Comparison of ENCODE assay signal across 4 cellular contexts in the genomic region with DNA sequence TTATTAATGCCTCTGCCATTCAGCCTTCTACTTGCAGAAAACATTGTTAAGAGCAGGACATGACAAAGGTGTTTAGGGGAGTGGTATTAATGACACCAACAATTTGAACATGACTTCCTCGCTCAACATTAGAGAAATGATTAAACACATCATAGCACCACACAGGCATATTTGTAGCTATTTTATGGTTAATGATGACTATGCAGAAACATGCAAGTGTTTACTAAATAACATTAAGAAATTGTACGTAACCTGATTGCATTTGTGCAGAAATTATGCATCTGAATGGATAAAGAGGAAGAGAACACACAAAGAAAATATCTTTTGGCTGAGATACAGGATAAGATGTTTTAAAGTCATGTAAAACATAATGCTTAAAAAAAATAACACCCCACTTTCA.
TF ChIP-seq lines count a peak whose summit lies in the region.

No MANE protein-coding gene starts in this region.

TF ChIP-seq in A549, 52 proteins besides CTCF, POLR2A, EP300 and RAD21:
- TF ChIP-seq MAFK (IDR thresholded peaks at IDR 0.05; ENCODE audit: partially characterized antibody) = peak; percentile 72
- TF ChIP-seq RARB (CRISPR knock-in tag; IDR thresholded peaks at IDR 0.05) = no peak
TF ChIP-seq in A549: peak in this region for 1.

TF ChIP-seq in IMR-90, 13 proteins besides CTCF, POLR2A, EP300 and RAD21:
- TF ChIP-seq NFE2L2 (IDR thresholded peaks at IDR 0.05; ENCODE audit: low read depth, low read length) = no peak
- TF ChIP-seq MAFK (IDR thresholded peaks at IDR 0.05; ENCODE audit: low read depth, low read length) = peak; percentile 86
- TF ChIP-seq RFX5 (IDR thresholded peaks at IDR 0.05; ENCODE audit: low read depth, low read length) = no peak

TF ChIP-seq in K562, 482 proteins besides CTCF, POLR2A, EP300 and RAD21:
- peak; percentile 30; the same call in 1 of the 2 replicates for TF ChIP-seq MAFG (tag; conservative IDR thresholded peaks at IDR 0.05)
- TF ChIP-seq ZBTB8A (IDR thresholded peaks at IDR 0.05; ENCODE audit: partially characterized antibody) = no peak
- peak; percentile 31; the same call in 1 of the 2 replicates for TF ChIP-seq C11orf30 (IDR thresholded peaks at IDR 0.05; ENCODE audit: low read depth)
- TF ChIP-seq WHSC1 (IDR thresholded peaks at IDR 0.05; ENCODE audit: low read length) = no peak
- TF ChIP-seq MAFF (IDR thresholded peaks at IDR 0.05; ENCODE audit: low read length) = peak; percentile 27; the same call in 1 of the 2 replicates
- TF ChIP-seq ZNF316 (IDR thresholded peaks at IDR 0.05) = peak; percentile 57; the same call in 1 of the 2 replicates
- TF ChIP-seq, protein P1, sequence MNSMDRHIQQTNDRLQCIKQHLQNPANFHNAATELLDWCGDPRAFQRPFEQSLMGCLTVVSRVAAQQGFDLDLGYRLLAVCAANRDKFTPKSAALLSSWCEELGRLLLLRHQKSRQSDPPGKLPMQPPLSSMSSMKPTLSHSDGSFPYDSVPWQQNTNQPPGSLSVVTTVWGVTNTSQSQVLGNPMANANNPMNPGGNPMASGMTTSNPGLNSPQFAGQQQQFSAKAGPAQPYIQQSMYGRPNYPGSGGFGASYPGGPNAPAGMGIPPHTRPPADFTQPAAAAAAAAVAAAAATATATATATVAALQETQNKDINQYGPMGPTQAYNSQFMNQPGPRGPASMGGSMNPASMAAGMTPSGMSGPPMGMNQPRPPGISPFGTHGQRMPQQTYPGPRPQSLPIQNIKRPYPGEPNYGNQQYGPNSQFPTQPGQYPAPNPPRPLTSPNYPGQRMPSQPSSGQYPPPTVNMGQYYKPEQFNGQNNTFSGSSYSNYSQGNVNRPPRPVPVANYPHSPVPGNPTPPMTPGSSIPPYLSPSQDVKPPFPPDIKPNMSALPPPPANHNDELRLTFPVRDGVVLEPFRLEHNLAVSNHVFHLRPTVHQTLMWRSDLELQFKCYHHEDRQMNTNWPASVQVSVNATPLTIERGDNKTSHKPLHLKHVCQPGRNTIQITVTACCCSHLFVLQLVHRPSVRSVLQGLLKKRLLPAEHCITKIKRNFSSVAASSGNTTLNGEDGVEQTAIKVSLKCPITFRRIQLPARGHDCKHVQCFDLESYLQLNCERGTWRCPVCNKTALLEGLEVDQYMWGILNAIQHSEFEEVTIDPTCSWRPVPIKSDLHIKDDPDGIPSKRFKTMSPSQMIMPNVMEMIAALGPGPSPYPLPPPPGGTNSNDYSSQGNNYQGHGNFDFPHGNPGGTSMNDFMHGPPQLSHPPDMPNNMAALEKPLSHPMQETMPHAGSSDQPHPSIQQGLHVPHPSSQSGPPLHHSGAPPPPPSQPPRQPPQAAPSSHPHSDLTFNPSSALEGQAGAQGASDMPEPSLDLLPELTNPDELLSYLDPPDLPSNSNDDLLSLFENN (IDR thresholded peaks at IDR 0.05; ENCODE audit: low read depth in 2 of 2, low read length in 2 of 2) = no peak
- TF ChIP-seq, protein P2, sequence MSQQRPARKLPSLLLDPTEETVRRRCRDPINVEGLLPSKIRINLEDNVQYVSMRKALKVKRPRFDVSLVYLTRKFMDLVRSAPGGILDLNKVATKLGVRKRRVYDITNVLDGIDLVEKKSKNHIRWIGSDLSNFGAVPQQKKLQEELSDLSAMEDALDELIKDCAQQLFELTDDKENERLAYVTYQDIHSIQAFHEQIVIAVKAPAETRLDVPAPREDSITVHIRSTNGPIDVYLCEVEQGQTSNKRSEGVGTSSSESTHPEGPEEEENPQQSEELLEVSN (IDR thresholded peaks at IDR 0.05; ENCODE audit: borderline replicate concordance in 1 of 2, extremely low read depth in 1 of 2, insufficient read depth in 1 of 2, insufficient read length in 1 of 2, low read depth in 1 of 2, low read length in 1 of 2, poor library complexity in 1 of 2, severe bottlenecking in 1 of 2) = no peak

TF ChIP-seq in HEK293T, 16 proteins besides CTCF, POLR2A, EP300 and RAD21:
- TF ChIP-seq ARNT (IDR thresholded peaks at IDR 0.05) (no peak), FOXA1 (IDR thresholded peaks at IDR 0.05) (no peak), FOXM1 (IDR thresholded peaks at IDR 0.05; ENCODE audit: borderline replicate concordance) (no peak), L3MBTL2 (conservative IDR thresholded peaks at IDR 0.05) (no peak), CTBP1 (IDR thresholded peaks at IDR 0.05; ENCODE audit: borderline replicate concordance) (no peak), HDGF (IDR thresholded peaks at IDR 0.05; ENCODE audit: borderline replicate concordance) (no peak), SUZ12 (IDR thresholded peaks at IDR 0.05) (no peak), FOXK2 (IDR thresholded peaks at IDR 0.05) (no peak), ZNF384 (IDR thresholded peaks at IDR 0.05) (no peak), BHLHE40 (IDR thresholded peaks at IDR 0.05; ENCODE audit: borderline replicate concordance) (no peak), SP1 (IDR thresholded peaks at IDR 0.05) (no peak), TARDBP (IDR thresholded peaks at IDR 0.05) (no peak)
- TF ChIP-seq, protein P3, sequence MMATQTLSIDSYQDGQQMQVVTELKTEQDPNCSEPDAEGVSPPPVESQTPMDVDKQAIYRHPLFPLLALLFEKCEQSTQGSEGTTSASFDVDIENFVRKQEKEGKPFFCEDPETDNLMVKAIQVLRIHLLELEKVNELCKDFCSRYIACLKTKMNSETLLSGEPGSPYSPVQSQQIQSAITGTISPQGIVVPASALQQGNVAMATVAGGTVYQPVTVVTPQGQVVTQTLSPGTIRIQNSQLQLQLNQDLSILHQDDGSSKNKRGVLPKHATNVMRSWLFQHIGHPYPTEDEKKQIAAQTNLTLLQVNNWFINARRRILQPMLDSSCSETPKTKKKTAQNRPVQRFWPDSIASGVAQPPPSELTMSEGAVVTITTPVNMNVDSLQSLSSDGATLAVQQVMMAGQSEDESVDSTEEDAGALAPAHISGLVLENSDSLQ (IDR thresholded peaks at IDR 0.05) = no peak
TF ChIP-seq in HEK293T: peak in this region for 0.
